1 cellular context compared by ENCODE assay signal in the genomic region with DNA sequence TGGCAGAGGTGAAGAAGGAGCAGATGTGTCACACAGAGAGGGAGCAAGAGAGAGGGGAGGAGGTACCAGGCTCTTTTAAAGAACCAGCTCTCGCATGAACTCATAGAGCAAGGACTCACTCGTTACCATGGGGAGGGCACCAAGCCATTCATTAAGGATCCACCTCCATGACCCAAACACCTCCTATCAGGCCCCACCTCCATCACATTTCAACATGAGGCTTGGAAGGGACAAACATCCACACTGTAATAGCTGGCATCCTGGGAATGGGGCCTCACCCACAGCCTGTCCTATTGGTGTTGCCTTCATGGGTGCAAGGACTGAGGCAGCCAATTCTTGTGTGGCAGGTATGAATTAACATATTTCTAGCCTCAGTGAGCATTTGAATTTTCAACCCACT.
TF ChIP-seq lines count a peak whose summit lies in the region.

No MANE protein-coding gene starts in this region.

TF ChIP-seq in IMR-90, 13 proteins besides CTCF, POLR2A, EP300 and RAD21:
- no peak for TF ChIP-seq MAFK (IDR thresholded peaks at IDR 0.05; ENCODE audit: low read depth, low read length)
- no peak for TF ChIP-seq MXI1 (IDR thresholded peaks at IDR 0.05; ENCODE audit: borderline replicate concordance, low read depth, low read length)
- TF ChIP-seq, protein P1, sequence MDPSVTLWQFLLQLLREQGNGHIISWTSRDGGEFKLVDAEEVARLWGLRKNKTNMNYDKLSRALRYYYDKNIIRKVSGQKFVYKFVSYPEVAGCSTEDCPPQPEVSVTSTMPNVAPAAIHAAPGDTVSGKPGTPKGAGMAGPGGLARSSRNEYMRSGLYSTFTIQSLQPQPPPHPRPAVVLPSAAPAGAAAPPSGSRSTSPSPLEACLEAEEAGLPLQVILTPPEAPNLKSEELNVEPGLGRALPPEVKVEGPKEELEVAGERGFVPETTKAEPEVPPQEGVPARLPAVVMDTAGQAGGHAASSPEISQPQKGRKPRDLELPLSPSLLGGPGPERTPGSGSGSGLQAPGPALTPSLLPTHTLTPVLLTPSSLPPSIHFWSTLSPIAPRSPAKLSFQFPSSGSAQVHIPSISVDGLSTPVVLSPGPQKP (IDR thresholded peaks at IDR 0.05; ENCODE audit: borderline replicate concordance, low read depth, low read length) = no peak
- no peak for TF ChIP-seq RFX5 (IDR thresholded peaks at IDR 0.05; ENCODE audit: low read depth, low read length)
- no peak for TF ChIP-seq FOS (IDR thresholded peaks at IDR 0.05; ENCODE audit: low read depth, low read length)
- no peak for TF ChIP-seq SMC3 (IDR thresholded peaks at IDR 0.05; ENCODE audit: low read depth, low read length)
